In the genomic region with DNA sequence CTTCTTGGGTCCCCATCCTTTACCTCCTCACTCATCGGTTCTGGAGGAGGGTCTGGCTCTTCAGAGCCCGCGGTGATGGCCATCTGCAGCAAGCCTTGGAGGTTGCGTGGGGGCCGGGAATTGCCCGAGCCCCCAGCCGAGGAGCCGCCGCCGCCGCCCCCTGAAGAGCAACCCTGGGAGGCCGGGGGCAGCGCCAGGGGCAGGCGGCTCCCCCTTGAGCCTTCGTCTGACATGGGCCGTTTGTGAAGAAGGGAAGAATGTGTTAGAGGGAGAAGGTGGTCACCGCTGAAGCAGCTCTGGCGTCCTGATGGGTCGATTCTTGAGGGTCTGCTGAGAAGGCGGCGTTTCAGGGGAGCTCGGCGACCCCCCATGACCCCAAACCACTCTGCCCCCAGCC, we compare ENCODE assay signal across 8 cellular contexts. TPM values are rescaled to one million over a fixed set of nuclear protein-coding genes. Genes with fewer than 3 reads are reported as not detected.
DNase-seq lines count a peak whose midpoint lies in the region; ATAC-seq and TF ChIP-seq lines count a peak whose summit lies in the region.

No MANE protein-coding gene starts in this region.

- peaks cover 0 to 24% (median 13%) of the 10 kb centered on the region in 6 donors for H3K36me3 ChIP-seq in spleen

- peaks cover 10% of the 10 kb centered on the region for H3K36me3 Mint-ChIP-seq in activated T-helper 1 cell treated with anti-CD3 and anti-CD28 coated beads, Interleukin-12 subunit alpha, Interleukin-12 subunit beta, Interleukin-2, Interleukin-4 antibody, amounts not matched to agents 30 ng/mL and 10 ng/mL and 1 ng/mL, durations not matched to agents 14 hours and 24 hours and 36 hours (ENCODE audit: low read depth)

- TF ChIP-seq POLR2A in spleen (IDR thresholded peaks at IDR 0.05), result no peak

- peak overlapping the region; percentile 99 for H3K4me3 Mint-ChIP-seq in activated T-helper 1 cell treated with anti-CD3 and anti-CD28 coated beads, Interleukin-12 subunit alpha, Interleukin-12 subunit beta, Interleukin-2, Interleukin-4 antibody, amounts not matched to agents 30 ng/mL and 10 ng/mL and 1 ng/mL, durations not matched to agents 14 hours and 24 hours and 36 hours

- H3K27me3 ChIP-seq in spleen (replicated peaks in 1 of 7), result peaks cover 0 to 21% (median 8%) of the 10 kb centered on the region in 7 donors

- peak overlapping the region; percentile 96 for H3K27ac Mint-ChIP-seq in activated T-helper 1 cell treated with anti-CD3 and anti-CD28 coated beads, Interleukin-12 subunit alpha, Interleukin-12 subunit beta, Interleukin-2, Interleukin-4 antibody, amounts not matched to agents 30 ng/mL and 10 ng/mL and 1 ng/mL, durations not matched to agents 14 hours and 24 hours and 36 hours

- peaks cover 17 to 88% (median 50%) of the 10 kb centered on the region in 6 donors for H3K4me1 ChIP-seq in spleen

- peak overlapping the region; percentile 92 for H3K4me3 ChIP-seq in HFF-Myc (replicated peaks; ENCODE audit: low read depth, low read length)
- peak overlapping the region; percentile 81 for H3K4me3 ChIP-seq in iPS-11a (ENCODE audit: low read depth, low read length)
- peak overlapping the region; percentile 65 to 85 (median 76) for H3K4me3 ChIP-seq in spleen

- no peaks in the 10 kb centered on the region for H3K9me3 ChIP-seq in spleen

- H3K4me1 Mint-ChIP-seq in activated T-helper 1 cell treated with anti-CD3 and anti-CD28 coated beads, Interleukin-12 subunit alpha, Interleukin-12 subunit beta, Interleukin-2, Interleukin-4 antibody, amounts not matched to agents 30 ng/mL and 10 ng/mL and 1 ng/mL, durations not matched to agents 14 hours and 24 hours and 36 hours (ENCODE audit: low read depth), result peaks cover 51% of the 10 kb centered on the region

- DNase-seq in HFF-Myc (ENCODE audit: extremely low read depth, low read depth), result no peak
- DNase-seq in activated T-helper 1 cell treated with anti-CD3 and anti-CD28 coated beads, Interleukin-12 subunit alpha, Interleukin-12 subunit beta, Interleukin-2, Interleukin-4 antibody, amounts not matched to agents 30 ng/mL and 10 ng/mL and 1 ng/mL, durations not matched to agents 14 hours and 24 hours and 36 hours (ENCODE audit: low spot score), result no peak
- no peak for DNase-seq in spleen
- no peak for DNase-seq in GDM1 (lab: John Stamatoyannopoulos, UW)
- DNase-seq in CD1c-positive myeloid dendritic cell (ENCODE audit: extremely low spot score), result no peak
- DNase-seq in NCI-H2107 (lab: John Stamatoyannopoulos, UW), result no peak

- 9 to 25% (median 15%) methylated on average over 20 to 23 of the region's 23 CpGs for WGBS in spleen, 5 donors

- TF ChIP-seq CTCF in HFF-Myc (IDR thresholded peaks at IDR 0.05; ENCODE audit: low read depth, low read length, missing control alignments) (no peak), spleen (IDR thresholded peaks at IDR 0.05 in 8 of 11, conservative IDR thresholded peaks at IDR 0.05 in 3 of 11) (no peak)

- intact Hi-C loops in activated T-helper 1 cell treated with anti-CD3 and anti-CD28 coated beads, Interleukin-12 subunit alpha, Interleukin-12 subunit beta, Interleukin-2, Interleukin-4 antibody, amounts not matched to agents 30 ng/mL and 10 ng/mL and 1 ng/mL, durations not matched to agents 14 hours and 24 hours and 36 hours (cut with micrococcal nuclease), result no loop called here
- intact Hi-C loops in spleen (cut with DNase I; ENCODE audit: low total_unique reads), result no loop called here

- H3K9me3 Mint-ChIP-seq in activated T-helper 1 cell treated with anti-CD3 and anti-CD28 coated beads, Interleukin-12 subunit alpha, Interleukin-12 subunit beta, Interleukin-2, Interleukin-4 antibody, amounts not matched to agents 30 ng/mL and 10 ng/mL and 1 ng/mL, durations not matched to agents 14 hours and 24 hours and 36 hours, result no peaks in the 10 kb centered on the region

- H3K27ac ChIP-seq in spleen, result peak overlapping the region in 7 of 8 donors; percentile 79 to 88 (median 83)

- peaks cover 4% of the 10 kb centered on the region for H3K27me3 Mint-ChIP-seq in activated T-helper 1 cell treated with anti-CD3 and anti-CD28 coated beads, Interleukin-12 subunit alpha, Interleukin-12 subunit beta, Interleukin-2, Interleukin-4 antibody, amounts not matched to agents 30 ng/mL and 10 ng/mL and 1 ng/mL, durations not matched to agents 14 hours and 24 hours and 36 hours (ENCODE audit: insufficient read depth)

- ATAC-seq in GM19395 (IDR thresholded peaks at IDR 0.05; ENCODE audit: unreplicated experiment), result no peak

RNA-seq across cellular contexts. Expression of a gene that starts 0.5 kb away (rescaled TPM):
- 66.4 and 69.6 TPM in 2 replicates for total RNA-seq in activated T-helper 1 cell treated with anti-CD3 and anti-CD28 coated beads, Interleukin-12 subunit alpha, Interleukin-12 subunit beta, Interleukin-2, Interleukin-4 antibody, amounts not matched to agents 30 ng/mL and 10 ng/mL and 1 ng/mL, durations not matched to agents 14 hours and 24 hours and 36 hours
- 10 to 100 TPM; 14.2 to 26.8 (median 17.6) TPM for total RNA-seq in spleen
- 10 to 100 TPM; 14.2 to 27.0 (median 26.4) TPM for polyA plus RNA-seq in spleen

RNA-seq across cellular contexts. Expression of a gene that starts 4.4 kb away (rescaled TPM):
- 7.8 and 8.4 TPM in 2 replicates for total RNA-seq in activated T-helper 1 cell treated with anti-CD3 and anti-CD28 coated beads, Interleukin-12 subunit alpha, Interleukin-12 subunit beta, Interleukin-2, Interleukin-4 antibody, amounts not matched to agents 30 ng/mL and 10 ng/mL and 1 ng/mL, durations not matched to agents 14 hours and 24 hours and 36 hours
- total RNA-seq in spleen, result 1 to 10 TPM in 5 of 7 donors, under 1 TPM in 2; 0.79 to 2.9 (median 1.7) TPM
- 1 to 10 TPM in 2 of 3 donors, under 1 TPM in 1; 0.70 to 1.5 (median 1.0) TPM for polyA plus RNA-seq in spleen

RNA-seq across cellular contexts. Expression of a gene that starts 20.6 kb away (rescaled TPM):
- total RNA-seq in activated T-helper 1 cell treated with anti-CD3 and anti-CD28 coated beads, Interleukin-12 subunit alpha, Interleukin-12 subunit beta, Interleukin-2, Interleukin-4 antibody, amounts not matched to agents 30 ng/mL and 10 ng/mL and 1 ng/mL, durations not matched to agents 14 hours and 24 hours and 36 hours, result 200 and 202 TPM in 2 replicates
- total RNA-seq in spleen, result 100 to 1,000 TPM; 113 to 150 (median 133) TPM
- polyA plus RNA-seq in spleen, result 10 to 100 TPM; 49.2 to 90.5 (median 65.1) TPM

RNA-seq across cellular contexts. Expression of a gene that starts 45.8 kb away (rescaled TPM):
- 0.71 TPM in 1 of 2 replicates, not detected in the other for total RNA-seq in activated T-helper 1 cell treated with anti-CD3 and anti-CD28 coated beads, Interleukin-12 subunit alpha, Interleukin-12 subunit beta, Interleukin-2, Interleukin-4 antibody, amounts not matched to agents 30 ng/mL and 10 ng/mL and 1 ng/mL, durations not matched to agents 14 hours and 24 hours and 36 hours
- total RNA-seq in spleen, result 10 to 100 TPM in 3 of 7 donors, 1 to 10 TPM in 4; 5.6 to 34.1 (median 9.9) TPM
- polyA plus RNA-seq in spleen, result 1 to 10 TPM; 1.7 to 6.5 (median 4.1) TPM

RNA-seq across cellular contexts. Expression of a gene that starts 50.8 kb away (rescaled TPM):
- 7.7 and 8.3 TPM in 2 replicates for total RNA-seq in activated T-helper 1 cell treated with anti-CD3 and anti-CD28 coated beads, Interleukin-12 subunit alpha, Interleukin-12 subunit beta, Interleukin-2, Interleukin-4 antibody, amounts not matched to agents 30 ng/mL and 10 ng/mL and 1 ng/mL, durations not matched to agents 14 hours and 24 hours and 36 hours
- total RNA-seq in spleen, result 10 to 100 TPM in 3 of 7 donors, 1 to 10 TPM in 4; 7.5 to 11.7 (median 9.6) TPM
- polyA plus RNA-seq in spleen, result 10 to 100 TPM; 11.8 to 31.5 (median 28.2) TPM
